Comparison of ENCODE assay signal across 8 cellular contexts in genomic region chr16:57486858-57487834, GRCh38. TPM values are rescaled to one million over a fixed set of nuclear protein-coding genes. Genes with fewer than 3 reads are reported as not detected.
A peak's percentile ranks its signal among the peaks of the same experiment; 100 is the strongest.
DNase-seq lines count a peak whose midpoint lies in the region; TF ChIP-seq lines count a peak whose summit lies in the region.

No MANE protein-coding gene starts in this region.

- H3K4me3 Mint-ChIP-seq in Calu3 (ENCODE audit: low read depth, unreplicated experiment) (peak overlapping the region; percentile 90), endodermal cell (peak overlapping the region; percentile 80)

- no peak for TF ChIP-seq POLR2A in prostate gland (IDR thresholded peaks at IDR 0.05)

- H3K9me3 ChIP-seq in OCI-LY3 (ENCODE audit: insufficient read depth, low read length): no peaks in the 10 kb centered on the region
- H3K9me3 ChIP-seq in endodermal cell (ENCODE audit: control insufficient read depth, low read length): peaks cover 6% of the 10 kb centered on the region
- H3K9me3 ChIP-seq in prostate gland: no peaks in the 10 kb centered on the region

- H3K4me2 ChIP-seq in OCI-LY3 (ENCODE audit: low read length): peak overlapping the region; percentile 74

- WGBS in endodermal cell (ENCODE audit: insufficient coverage in 1 of 2, insufficient read length in 1 of 2), 2 experiments: 87 to 88% methylated on average over 7 to 8 of the region's 8 CpGs
- WGBS in prostate gland: 75% methylated on average over 8 of the region's 8 CpGs

- H3K4me3 ChIP-seq in OCI-LY3 (ENCODE audit: low read length): peak overlapping the region; percentile 78
- H3K4me3 ChIP-seq in endodermal cell (ENCODE audit: low read length): no peak overlapping the region
- H3K4me3 ChIP-seq in prostate gland: peak overlapping the region; percentile 67 to 68

- H3K36me3 ChIP-seq in OCI-LY3 (replicated peaks; ENCODE audit: low read depth, low read length): no peaks in the 10 kb centered on the region
- H3K36me3 ChIP-seq in endodermal cell (ENCODE audit: control insufficient read depth, insufficient read depth, low read length): no peaks in the 10 kb centered on the region
- H3K36me3 ChIP-seq in prostate gland: no peaks in the 10 kb centered on the region

- H3K27ac Mint-ChIP-seq in Calu3 (ENCODE audit: unreplicated experiment) (peak overlapping the region; percentile 28), endodermal cell (no peak overlapping the region)

- intact Hi-C loops in Calu3 (cut with micrococcal nuclease; ENCODE audit: unreplicated experiment): no loop called here
- intact Hi-C loops in prostate gland (cut with DNase I): no loop called here

- H4K20me1 ChIP-seq in OCI-LY3 (ENCODE audit: insufficient read depth, low read length): 0 out of 2 replicates have a peak, but pooled peaks cover 3% of the 10 kb centered on the region

- H3K9ac ChIP-seq in OCI-LY3 (ENCODE audit: low read length) (no peak overlapping the region; the same call in 1 of the 2 replicates), endodermal cell (ENCODE audit: extremely low read depth, low read length, poor library complexity, severe bottlenecking) (no peak overlapping the region)

- H3K79me2 ChIP-seq in OCI-LY3 (ENCODE audit: low read length): no peaks in the 10 kb centered on the region

- CTCF ChIA-PET in Calu3 (lab: Charles Lee): interaction anchor here (0.7 kb wide), 2 partner anchors 32 to 41 kb away, joined by 3 to 4 read pairs; no protein-coding TSS in a partner anchor

- H3K27me3 ChIP-seq in OCI-LY3 (ENCODE audit: low read depth, low read length) (peaks cover 42% of the 10 kb centered on the region), endodermal cell (ENCODE audit: control insufficient read depth, insufficient read depth, low read length, poor library complexity, severe bottlenecking) (peaks cover 5% of the 10 kb centered on the region), prostate gland (replicated peaks; ENCODE audit: insufficient read depth) (no peaks in the 10 kb centered on the region)

- H3K4me1 ChIP-seq in OCI-LY3 (ENCODE audit: low read length) (peaks cover 17% of the 10 kb centered on the region), endodermal cell (ENCODE audit: control insufficient read depth, insufficient read depth, low read length) (no peaks in the 10 kb centered on the region), prostate gland (replicated peaks) (peaks cover 5% of the 10 kb centered on the region)

- H3K27me3 Mint-ChIP-seq in Calu3 (ENCODE audit: unreplicated experiment) (no peaks in the 10 kb centered on the region), endodermal cell (ENCODE audit: insufficient read depth) (peaks cover 21% of the 10 kb centered on the region)

- H2AFZ ChIP-seq in OCI-LY3 (ENCODE audit: low read depth, low read length): peak overlapping the region; percentile 93

- H3K27ac ChIP-seq in OCI-LY3 (ENCODE audit: low read length): no peak overlapping the region
- no peak overlapping the region for H3K27ac ChIP-seq in endodermal cell (ENCODE audit: low read depth, low read length)
- peak overlapping the region; percentile 63 to 68 for H3K27ac ChIP-seq in prostate gland

- TF ChIP-seq CTCF in Calu3 (IDR thresholded peaks at IDR 0.05; ENCODE audit: unreplicated experiment) (no peak), OCI-LY3 (IDR thresholded peaks at IDR 0.05; ENCODE audit: low read depth, low read length) (no peak), endodermal cell (conservative IDR thresholded peaks at IDR 0.05) (no peak), prostate gland (IDR thresholded peaks at IDR 0.05) (no peak)

- DNase-seq in Calu3 (no peak), endodermal cell (peak; percentile 56), prostate gland (ENCODE audit: low spot score) (no peak), hepatic stellate cell (ENCODE audit: low spot score) (no peak), NCI-H128 (lab: John Stamatoyannopoulos, UW; ENCODE audit: unreplicated experiment) (no peak), NCI-H524 (lab: John Stamatoyannopoulos, UW) (no peak)
- DNase-seq in NK-92 treated with Interleukin-12 subunit alpha and Interleukin-12 subunit beta, amount 100 ng/mL, for 24 hours (lab: John Stamatoyannopoulos, UW): no peak

- H3K9me3 Mint-ChIP-seq in Calu3 (ENCODE audit: low read depth, unreplicated experiment) (no peaks in the 10 kb centered on the region), endodermal cell (peaks cover 7% of the 10 kb centered on the region)

- no TSS peak for BruUV-seq in Calu3 (replicated peaks; lab: Mats Ljungman, UMichigan)

- peaks cover 13% of the 10 kb centered on the region for H3K36me3 Mint-ChIP-seq in Calu3 (ENCODE audit: insufficient read depth, unreplicated experiment)
- H3K36me3 Mint-ChIP-seq in endodermal cell (ENCODE audit: low read depth): no peaks in the 10 kb centered on the region

- peaks cover 5% of the 10 kb centered on the region for H3K4me1 Mint-ChIP-seq in Calu3 (ENCODE audit: low read depth, unreplicated experiment)
- H3K4me1 Mint-ChIP-seq in endodermal cell: peaks cover 12% of the 10 kb centered on the region

RNA-seq across cellular contexts. Expression of gene DOK4, which starts 0.9 kb away (rescaled TPM):
- 23.0 and 34.7 TPM in 2 replicates for total RNA-seq in Calu3 (2022)
- 10 to 100 TPM; 17.9 to 22.1 TPM for total RNA-seq in endodermal cell
- 26.6 TPM for polyA plus RNA-seq in endodermal cell (2013, experiment 1 of 2)
- 27.8 TPM for polyA plus RNA-seq in endodermal cell (2013, experiment 2 of 2)
- total RNA-seq in prostate gland: 10 to 100 TPM; 26.3 to 55.4 TPM

RNA-seq across cellular contexts. Expression of gene POLR2C, which starts 24.7 kb away (rescaled TPM):
- total RNA-seq in Calu3 (2022) (69.4 and 80.0 TPM in 2 replicates), endodermal cell (10 to 100 TPM; 72.0 to 88.3 TPM), prostate gland (100 to 1,000 TPM in 1 of 2 donors, 10 to 100 TPM in 1; 99.6 to 182 TPM)
- polyA plus RNA-seq in endodermal cell (2013, experiment 1 of 2): 85.1 TPM
- polyA plus RNA-seq in endodermal cell (2013, experiment 2 of 2): 81.8 TPM

RNA-seq across cellular contexts. Expression of gene COQ9, which starts 39.9 kb away (rescaled TPM):
- 75.9 and 77.7 TPM in 2 replicates for total RNA-seq in Calu3 (2022)
- 10 to 100 TPM; 34.5 to 38.2 TPM for total RNA-seq in endodermal cell
- 43.2 TPM for polyA plus RNA-seq in endodermal cell (2013, experiment 1 of 2)
- polyA plus RNA-seq in endodermal cell (2013, experiment 2 of 2): 38.7 TPM
- total RNA-seq in prostate gland: 10 to 100 TPM; 56.4 to 68.6 TPM

RNA-seq across cellular contexts. Expression of gene CIAPIN1, which starts 40.0 kb away (rescaled TPM):
- total RNA-seq in Calu3 (2022): 76.6 and 77.2 TPM in 2 replicates
- 10 to 100 TPM; 77.5 to 87.1 TPM for total RNA-seq in endodermal cell
- polyA plus RNA-seq in endodermal cell (2013, experiment 1 of 2): 74.2 TPM
- 64.5 TPM for polyA plus RNA-seq in endodermal cell (2013, experiment 2 of 2)
- total RNA-seq in prostate gland: 10 to 100 TPM; 20.1 to 40.3 TPM

RNA-seq across cellular contexts. Expression of gene CCDC102A, which starts 49.2 kb away (rescaled TPM):
- 6.8 and 7.9 TPM in 2 replicates for total RNA-seq in Calu3 (2022)
- 1 to 10 TPM; 6.7 to 9.8 TPM for total RNA-seq in endodermal cell
- polyA plus RNA-seq in endodermal cell (2013, experiment 1 of 2): 5.0 TPM
- 5.5 TPM for polyA plus RNA-seq in endodermal cell (2013, experiment 2 of 2)
- total RNA-seq in prostate gland: 10 to 100 TPM; 22.5 to 26.8 TPM

Comparison
In these comparisons a context has a peak if more than half of its experiments do, and no peak if none do; other contexts are left out.
1. H3K27ac ChIP-seq: peak in prostate gland (2 of 2); none in OCI-LY3 (single experiment) and endodermal cell (single experiment).